1 cellular context compared by ENCODE assay signal in genomic region chr18:58043452-58044369, GRCh38.
A peak's percentile ranks its signal among the peaks of the same experiment; 100 is the strongest.
TF ChIP-seq lines count a peak whose summit lies in the region.

NEDD4L (plus strand) TSS chr18:58044226; CDS start chr18:58044661, 435 bp downstream.

TF ChIP-seq in SK-N-SH, 30 proteins besides CTCF, POLR2A, EP300 and RAD21 (continued from another document):
- TF ChIP-seq USF1 (IDR thresholded peaks at IDR 0.05; ENCODE audit: borderline replicate concordance, low read depth) (peak; percentile 42; the same call in 1 of the 2 replicates), RCOR1 (IDR thresholded peaks at IDR 0.05; ENCODE audit: low read length) (no peak), TCF12 (IDR thresholded peaks at IDR 0.05) (no peak), EZH2phosphoT487 (IDR thresholded peaks at IDR 0.05; ENCODE audit: borderline replicate concordance, low read depth) (no peak), POLR2AphosphoS5 (IDR thresholded peaks at IDR 0.05; ENCODE audit: low read depth, low read length) (no peak), FOXJ3 (CRISPR knock-in tag; IDR thresholded peaks at IDR 0.05) (no peak), FOSL2 (IDR thresholded peaks at IDR 0.05; ENCODE audit: borderline replicate concordance, low read depth) (no peak), GATA2 (CRISPR knock-in tag; IDR thresholded peaks at IDR 0.05) (no peak), RFX5 (IDR thresholded peaks at IDR 0.05; ENCODE audit: low read length) (no peak), PBX3 (IDR thresholded peaks at IDR 0.05) (no peak), FOXM1 (IDR thresholded peaks at IDR 0.05; ENCODE audit: low read depth) (no peak), REST (IDR thresholded peaks at IDR 0.05; ENCODE audit: low read depth, low read length) (no peak), MEF2A (IDR thresholded peaks at IDR 0.05; ENCODE audit: borderline replicate concordance, low read depth) (no peak), RXRA (IDR thresholded peaks at IDR 0.05; ENCODE audit: borderline replicate concordance, low read depth) (no peak), GABPA (IDR thresholded peaks at IDR 0.05; ENCODE audit: low read depth) (no peak), SMC3 (IDR thresholded peaks at IDR 0.05; ENCODE audit: low read depth, low read length) (peak; percentile 92), ELF1 (IDR thresholded peaks at IDR 0.05) (no peak)
